1 cellular context compared by ENCODE assay signal in genomic region chr6:144423167-144423566, GRCh38.
TF ChIP-seq lines count a peak whose summit lies in the region.

No MANE protein-coding gene starts in this region.

TF ChIP-seq in HEK293, 187 proteins besides CTCF, POLR2A, EP300 and RAD21 (continued from another document):
- TF ChIP-seq ZNF513 (tag by site-specific recombination; IDR thresholded peaks at IDR 0.05) (no peak), ZNF585B (tag by site-specific recombination; IDR thresholded peaks at IDR 0.05) (no peak), ATF2 (tag by site-specific recombination; IDR thresholded peaks at IDR 0.05; ENCODE audit: low read depth) (no peak), BCL6B (tag by site-specific recombination; IDR thresholded peaks at IDR 0.05) (no peak), ZBTB20 (tag by site-specific recombination; IDR thresholded peaks at IDR 0.05) (peak; percentile 28; the same call in 1 of the 2 replicates), ZNF221 (tag by site-specific recombination; IDR thresholded peaks at IDR 0.05; ENCODE audit: borderline replicate concordance) (no peak), ZNF148 (tag by site-specific recombination; IDR thresholded peaks at IDR 0.05; ENCODE audit: borderline replicate concordance) (no peak), ZNF214 (tag by site-specific recombination; IDR thresholded peaks at IDR 0.05; ENCODE audit: borderline replicate concordance) (no peak), ZBTB48 (tag by site-specific recombination; IDR thresholded peaks at IDR 0.05) (peak; percentile 77), ZNF354C (tag by site-specific recombination; IDR thresholded peaks at IDR 0.05; ENCODE audit: borderline replicate concordance, low read depth) (no peak), ZNF112 (tag by site-specific recombination; IDR thresholded peaks at IDR 0.05) (no peak), ZNF791 (tag by site-specific recombination; IDR thresholded peaks at IDR 0.05) (no peak), KLF1 (tag by site-specific recombination; IDR thresholded peaks at IDR 0.05) (0 out of 2 replicates have a peak, but pooled peaks have one; percentile 34), YY1 (tag by site-specific recombination; IDR thresholded peaks at IDR 0.05) (no peak), MZF1 (tag by site-specific recombination; IDR thresholded peaks at IDR 0.05; ENCODE audit: borderline replicate concordance) (peak; percentile 83; the same call in 1 of the 2 replicates), ZNF335 (tag by site-specific recombination; conservative IDR thresholded peaks at IDR 0.05) (peak; percentile 46; the same call in 1 of the 2 replicates)
